19 cellular contexts compared by ENCODE assay signal in genomic region chr1:182329471-182329870, GRCh38.
DNase-seq lines count a peak whose midpoint lies in the region; ATAC-seq and TF ChIP-seq lines count a peak whose summit lies in the region.
"Had no signal": no experiment of that assay in that cellular context is flagged by ENCODE, and none has a peak within 500 bp of the region (broad histone marks: within the 10 kb centered on the region; RNA-seq: fewer than 3 reads in every experiment).

No MANE protein-coding gene starts in this region.

- no peaks in the 10 kb centered on the region for H3K9me3 Mint-ChIP-seq in effector memory CD8-positive, alpha-beta T cell
- H3K9me3 Mint-ChIP-seq: CD8-positive, alpha-beta memory T cell; GM23338; HFFc6 had no signal

- H3K36me3 Mint-ChIP-seq in effector memory CD8-positive, alpha-beta T cell (ENCODE audit: insufficient read depth) = no peaks in the 10 kb centered on the region
- H3K36me3 Mint-ChIP-seq: CD4-positive, CD25-positive, alpha-beta regulatory T cell; CD8-positive, alpha-beta memory T cell had no signal

- H3K4me1 Mint-ChIP-seq in effector memory CD8-positive, alpha-beta T cell (ENCODE audit: low read depth in 2 of 2) = no peaks in the 10 kb centered on the region
- H3K4me1 Mint-ChIP-seq: CD4-positive, CD25-positive, alpha-beta regulatory T cell had no signal

- H3K27ac Mint-ChIP-seq in effector memory CD8-positive, alpha-beta T cell = no peak overlapping the region
- H3K27ac Mint-ChIP-seq: B cell, GM23338, HFFc6 had no signal

- H3K27me3 ChIP-seq in psoas muscle (ENCODE audit: insufficient read depth in 3 of 3, low read length in 2 of 3) = no peaks in the 10 kb centered on the region

- TF ChIP-seq CTCF in psoas muscle (IDR thresholded peaks at IDR 0.05) = no peak

- no peaks in the 10 kb centered on the region for H3K4me1 ChIP-seq in psoas muscle

- no peaks in the 10 kb centered on the region for H3K27me3 Mint-ChIP-seq in effector memory CD8-positive, alpha-beta T cell
- H3K27me3 Mint-ChIP-seq: B cell; CD4-positive, CD25-positive, alpha-beta regulatory T cell had no signal

- peak; percentile 64 for DNase-seq in DMS53 (lab: John Stamatoyannopoulos, UW)
- peak; percentile 75 for DNase-seq in NCI-H187 treated with DMSO at 0.1 percent for 48 hours (lab: John Stamatoyannopoulos, UW)
- DNase-seq in NCI-H526 treated with DMSO at 0.1 percent for 48 hours (lab: John Stamatoyannopoulos, UW) = peak; percentile 83
- no peak for DNase-seq in psoas muscle
- no peak for DNase-seq in T1000 (lab: John Stamatoyannopoulos, UW)
- DNase-seq in effector memory CD8-positive, alpha-beta T cell = no peak
- no peak for DNase-seq in T-helper 2 cell
- DNase-seq: 8988T; C1 segment of cervical spinal cord; CD4-positive, CD25-positive, alpha-beta regulatory T cell; CD8-positive, alpha-beta memory T cell; DMS 273 treated with DMSO at 0.1 percent for 48 hours; GDM1; H7; HFFc6; IMR-90 had no signal

- 47 to 56% (median 52%) methylated on average over 2 of the region's 2 CpGs for WGBS in psoas muscle, 3 donors

- H3K4me3 Mint-ChIP-seq in effector memory CD8-positive, alpha-beta T cell = no peak overlapping the region
- H3K4me3 Mint-ChIP-seq: B cell; CD4-positive, CD25-positive, alpha-beta regulatory T cell; CD8-positive, alpha-beta memory T cell; GM23338; HFFc6 had no signal

- no peaks in the 10 kb centered on the region for H3K36me3 ChIP-seq in psoas muscle (ENCODE audit: insufficient read depth in 1 of 2, low read depth in 1 of 2)

- no peak overlapping the region for H3K4me3 ChIP-seq in psoas muscle
- H3K4me3 ChIP-seq: GM23338 had no signal

- no peaks in the 10 kb centered on the region for H3K9me3 ChIP-seq in psoas muscle

- no peak overlapping the region for H3K27ac ChIP-seq in psoas muscle

- intact Hi-C loops in psoas muscle (cut with DNase I) = no loop called here

- ATAC-seq in psoas muscle = peak in 3 of 4 donors; percentile 55 to 79 (median 72)
- ATAC-seq in effector memory CD8-positive, alpha-beta T cell (replicated peaks) = no peak
- ATAC-seq: GM23338, HCT116 had no signal

Comparison
In these comparisons a context has a peak if more than half of its experiments do, and no peak if none do; other contexts are left out.
1. DNase-seq: peak in DMS53 (single experiment), NCI-H187 treated with DMSO at 0.1 percent for 48 hours (single experiment) and NCI-H526 treated with DMSO at 0.1 percent for 48 hours (single experiment); none in psoas muscle (0 of 2), T1000 (single experiment), effector memory CD8-positive, alpha-beta T cell (0 of 3) and T-helper 2 cell (0 of 5).